In genomic region chr9:115786321-115786720, GRCh38 we compare ENCODE assay signal across 27 cellular contexts.
DNase-seq lines count a peak whose midpoint lies in the region; ATAC-seq and TF ChIP-seq lines count a peak whose summit lies in the region.
"Had no signal": no experiment of that assay in that cellular context is flagged by ENCODE, and none has a peak within 500 bp of the region (broad histone marks: within the 10 kb centered on the region; RNA-seq: fewer than 3 reads in every experiment).

No MANE protein-coding gene starts in this region.

- H3K36me3 ChIP-seq in breast epithelium, result no peaks in the 10 kb centered on the region
- no peaks in the 10 kb centered on the region for H3K36me3 ChIP-seq in mammary epithelial cell (ENCODE audit: insufficient read depth, low read length)
- no peaks in the 10 kb centered on the region for H3K36me3 ChIP-seq in aorta (ENCODE audit: control insufficient read depth in 1 of 2, insufficient read depth in 2 of 2, low read length in 1 of 2)
- H3K36me3 ChIP-seq in gastrocnemius medialis, result no peaks in the 10 kb centered on the region
- H3K36me3 ChIP-seq: colonic mucosa, left ventricle myocardium inferior, tibial nerve had no signal

- no peaks in the 10 kb centered on the region for H3K27me3 Mint-ChIP-seq in MCF 10A (ENCODE audit: insufficient read depth, unreplicated experiment)
- H3K27me3 Mint-ChIP-seq: B cell, progenitor cell of endocrine pancreas had no signal

- 71% methylated on average over 2 of the region's 2 CpGs for WGBS in mammary epithelial cell (ENCODE audit: low coverage, missing lambda C conversion rate)
- WGBS in aorta, 2 donors, result 0 to 1% methylated on average over 2 of the region's 2 CpGs

- BruUV-seq in MCF 10A (replicated peaks; lab: Mats Ljungman, UMichigan), result no TSS peak
- no TSS peak for BruUV-seq in mammary epithelial cell (replicated peaks; lab: Mats Ljungman, UMichigan)

- H2AFZ ChIP-seq in mammary epithelial cell (ENCODE audit: low read depth, low read length), result no peak overlapping the region

- TF ChIP-seq CTCF in MCF 10A (IDR thresholded peaks at IDR 0.05; ENCODE audit: unreplicated experiment) (no peak), breast epithelium (IDR thresholded peaks at IDR 0.05) (no peak), mammary epithelial cell (conservative IDR thresholded peaks at IDR 0.05 in 1 of 2, IDR thresholded peaks at IDR 0.05 in 1 of 2; ENCODE audit: extremely low read depth in 1 of 2, insufficient read depth in 1 of 2, low read depth in 1 of 2, low read length in 2 of 2) (no peak), gastrocnemius medialis (IDR thresholded peaks at IDR 0.05 in 4 of 5, conservative IDR thresholded peaks at IDR 0.05 in 1 of 5) (no peak)

- H3K27me3 ChIP-seq in breast epithelium (no peaks in the 10 kb centered on the region), mammary epithelial cell (ENCODE audit: insufficient read depth, low read length) (no peaks in the 10 kb centered on the region), aorta (ENCODE audit: control insufficient read depth in 1 of 2, insufficient read depth in 2 of 2, low read length in 1 of 2) (no peaks in the 10 kb centered on the region), gastrocnemius medialis (no peaks in the 10 kb centered on the region)
- H3K27me3 ChIP-seq: colonic mucosa, tibial nerve had no signal

- CTCF ChIA-PET in MCF 10A (lab: Yijun Ruan, JAX), result no interaction called here
- CTCF ChIA-PET in mammary epithelial cell (lab: Charles Lee; ENCODE audit: low non-redundant PET), result no interaction called here

- intact Hi-C loops in MCF 10A (cut with micrococcal nuclease) (no loop called here), breast epithelium (cut with DNase I; ENCODE audit: low total_unique reads) (no loop called here), mammary epithelial cell (cut with micrococcal nuclease) (no loop called here), aorta (cut with DNase I) (no loop called here), gastrocnemius medialis (cut with DNase I; ENCODE audit: low total_unique reads) (no loop called here)

- H3K4me2 ChIP-seq in mammary epithelial cell (ENCODE audit: insufficient read depth, low read depth, low read length), result no peak overlapping the region

- H3K27ac ChIP-seq in breast epithelium (no peak overlapping the region), mammary epithelial cell (ENCODE audit: insufficient read depth, low read depth, low read length) (no peak overlapping the region), aorta (ENCODE audit: low read depth in 1 of 2, low read length in 2 of 2) (no peak overlapping the region), gastrocnemius medialis (no peak overlapping the region)
- H3K27ac ChIP-seq: 22Rv1, colonic mucosa, left ventricle myocardium inferior, tibial nerve had no signal

- POLR2A ChIA-PET in MCF 10A (lab: Yijun Ruan, JAX), result interaction anchor here (0.6 kb wide), 1 partner anchor 26 kb away, joined by 3 read pairs; no protein-coding TSS in a partner anchor

- DNase-seq in MCF 10A (ENCODE audit: unreplicated experiment) (peak; percentile 3), breast epithelium (ENCODE audit: low spot score in 2 of 2) (no peak), mammary epithelial cell (peak; percentile 7), foreskin melanocyte (peak; percentile 32), aorta (no peak), gastrocnemius medialis (no peak), putamen (ENCODE audit: low spot score) (no peak)
- DNase-seq: activated CD4-positive, alpha-beta T cell treated with anti-CD3 and anti-CD28 coated beads for 1 hour; activated naive CD4-positive, alpha-beta T cell treated with Interleukin-2 at 50 U/mL for 16 hours; activated T-cell treated with anti-CD3 and anti-CD28 coated beads, Interleukin-2, amount 50 U/mL, for 4 hours; colonic mucosa; DMS79; hippocampal formation; left ventricle myocardium inferior; NCI-H187; NCI-H82; OCI-M1; small intestine; stimulated activated CD4-positive, alpha-beta T cell treated with anti-CD3 and anti-CD28 coated beads, Interleukin-4, amount 100 ng/mL, for 1 hour; stimulated activated naive CD8-positive, alpha-beta T cell treated with anti-CD3 and anti-CD28 coated beads, Interleukin-15, Interleukin-2, amounts not matched to agents 100 U/mL and 50 U/mL, for 24 hours had no signal

- H3K9ac ChIP-seq in mammary epithelial cell (ENCODE audit: insufficient read depth, low read length), result no peak overlapping the region

- no peak overlapping the region for H3K4me3 Mint-ChIP-seq in MCF 10A (ENCODE audit: unreplicated experiment)
- H3K4me3 Mint-ChIP-seq: activated T-cell treated with anti-CD3 and anti-CD28 coated beads, Interleukin-2, amount 50 U/mL, for 4 hours; B cell had no signal

- TF ChIP-seq POLR2A in breast epithelium (IDR thresholded peaks at IDR 0.05), result no peak
- no peak for TF ChIP-seq POLR2A in gastrocnemius medialis (IDR thresholded peaks at IDR 0.05)

- H3K27ac Mint-ChIP-seq in MCF 10A (ENCODE audit: low read depth, unreplicated experiment), result no peak overlapping the region
- H3K27ac Mint-ChIP-seq: B cell, progenitor cell of endocrine pancreas had no signal

- peaks cover 6% of the 10 kb centered on the region for H3K9me3 Mint-ChIP-seq in MCF 10A (ENCODE audit: unreplicated experiment)

- H3K4me3 ChIP-seq in breast epithelium (no peak overlapping the region), mammary epithelial cell (replicated peaks in 1 of 3; ENCODE audit: insufficient read depth in 1 of 3, low read depth in 2 of 3, low read length in 3 of 3) (no peak overlapping the region), aorta (ENCODE audit: low read length in 2 of 2) (no peak overlapping the region), gastrocnemius medialis (no peak overlapping the region)
- H3K4me3 ChIP-seq: colonic mucosa, K562, left ventricle myocardium inferior, tibial nerve had no signal

- in situ Hi-C loops in mammary epithelial cell (cut with MboI; ENCODE audit: low sequenced_read_pairs in 2 of 2), result no loop called here
- in situ Hi-C loops in gastrocnemius medialis (cut with MboI; ENCODE audit: low sequenced_read_pairs in 4 of 4), result loop anchor here in 1 of 4 donors (10.0 kb wide), 1 partner anchor 62 kb away; no protein-coding TSS in a partner anchor

- no peaks in the 10 kb centered on the region for H3K4me1 Mint-ChIP-seq in MCF 10A (ENCODE audit: insufficient read depth, unreplicated experiment)
- H3K4me1 Mint-ChIP-seq: B cell had no signal

- H3K4me1 ChIP-seq in breast epithelium, result no peaks in the 10 kb centered on the region
- no peaks in the 10 kb centered on the region for H3K4me1 ChIP-seq in mammary epithelial cell (ENCODE audit: insufficient read depth, low read length)
- H3K4me1 ChIP-seq in aorta (ENCODE audit: control insufficient read depth in 1 of 2, insufficient read depth in 2 of 2, low read length in 2 of 2), result no peaks in the 10 kb centered on the region
- no peaks in the 10 kb centered on the region for H3K4me1 ChIP-seq in gastrocnemius medialis
- H3K4me1 ChIP-seq: colonic mucosa, left ventricle myocardium inferior, tibial nerve had no signal

- no peaks in the 10 kb centered on the region for H3K36me3 Mint-ChIP-seq in MCF 10A (ENCODE audit: insufficient read depth, unreplicated experiment)

- no peaks in the 10 kb centered on the region for H3K9me3 ChIP-seq in breast epithelium
- H3K9me3 ChIP-seq in mammary epithelial cell (replicated peaks; ENCODE audit: insufficient read depth, low read length), result no peaks in the 10 kb centered on the region
- H3K9me3 ChIP-seq in aorta (ENCODE audit: control insufficient read depth, low read length), result peaks cover 1% of the 10 kb centered on the region
- no peaks in the 10 kb centered on the region for H3K9me3 ChIP-seq in gastrocnemius medialis
- H3K9me3 ChIP-seq: colonic mucosa, tibial nerve had no signal

- no peaks in the 10 kb centered on the region for H4K20me1 ChIP-seq in mammary epithelial cell (ENCODE audit: insufficient read depth, low read length)

- ATAC-seq in aorta (ENCODE audit: low FRiP score), result peak; percentile 62
- ATAC-seq in gastrocnemius medialis, result no peak
- ATAC-seq in GM19035 (IDR thresholded peaks at IDR 0.05; ENCODE audit: unreplicated experiment), result no peak
- ATAC-seq: activated T-cell treated with anti-CD3 and anti-CD28 coated beads, Interleukin-2, amount 50 U/mL, for 4 hours; K562; Right ventricle myocardium inferior; stimulated activated naive CD8-positive, alpha-beta T cell treated with anti-CD3 and anti-CD28 coated beads, Interleukin-15, Interleukin-2, amounts not matched to agents 100 U/mL and 50 U/mL, for 24 hours had no signal

- no peaks in the 10 kb centered on the region for H3K79me2 ChIP-seq in mammary epithelial cell (ENCODE audit: insufficient read depth, low read length)

- dilution Hi-C loops in mammary epithelial cell (cut with HindIII; ENCODE audit: low sequenced_read_pairs), result no loop called here

Comparison
In these comparisons a context has a peak if more than half of its experiments do, and no peak if none do; other contexts are left out.
1. DNase-seq: peak in MCF 10A (single experiment), mammary epithelial cell (single experiment) and foreskin melanocyte (single experiment); none in breast epithelium (0 of 2), aorta (0 of 2), gastrocnemius medialis (0 of 2) and putamen (single experiment).